ENCODE assay signal across 22 cellular contexts in genomic region chr1:12246584-12246983, GRCh38.
"Had no signal": no experiment of that assay in that cellular context is flagged by ENCODE, and none has a peak within 500 bp of the region (broad histone marks: within the 10 kb centered on the region; RNA-seq: fewer than 3 reads in every experiment).

No MANE protein-coding gene starts in this region.

- H3K27ac Mint-ChIP-seq: natural killer cell treated with Interleukin-12 subunit alpha and Interleukin-12 subunit beta and Interleukin-15 and Interleukin-18, amount 100 ng/mL, for 72 hours; neural progenitor cell; progenitor cell of endocrine pancreas; stimulated activated memory B cell treated with anti-CD40 and anti-IgM and Interleukin-4, amounts not matched to agents 10 μg/mL and 1 μg/mL and 100 μg/mL, for 72 hours had no signal

- ATAC-seq: effector memory CD8-positive, alpha-beta T cell; left ventricle myocardium superior; natural killer cell treated with Interleukin-12 subunit alpha and Interleukin-12 subunit beta and Interleukin-15 and Interleukin-18, amount 100 ng/mL, for 72 hours; sciatic nerve; stimulated activated memory B cell treated with anti-CD40 and anti-IgM and Interleukin-4, amounts not matched to agents 10 μg/mL and 1 μg/mL and 100 μg/mL, for 72 hours; stimulated activated naive CD8-positive, alpha-beta T cell treated with anti-CD3 and anti-CD28 coated beads, Interleukin-15, Interleukin-2, amounts not matched to agents 100 U/mL and 50 U/mL, for 24 hours; upper lobe of right lung had no signal

- DNase-seq: cortex of kidney; effector memory CD8-positive, alpha-beta T cell; erythroblast; esophagus squamous epithelium; head of caudate nucleus; left ventricle myocardium superior; lower lobe of right lung; stimulated activated CD4-positive, alpha-beta T cell treated with anti-CD3 and anti-CD28 coated beads, Interleukin-2, amount 100 ng/mL, for 24 hours; stimulated activated CD4-positive, alpha-beta T cell treated with anti-CD3 and anti-CD28 coated beads, Interleukin-4, amount 100 ng/mL, for 24 hours; stimulated activated naive CD8-positive, alpha-beta T cell treated with anti-CD3 and anti-CD28 coated beads, Interleukin-15, Interleukin-2, amounts not matched to agents 100 U/mL and 50 U/mL, for 24 hours; substantia nigra; testis; transverse colon; upper lobe of right lung had no signal

- H3K4me3 Mint-ChIP-seq: effector memory CD8-positive, alpha-beta T cell; natural killer cell treated with Interleukin-12 subunit alpha and Interleukin-12 subunit beta and Interleukin-15 and Interleukin-18, amount 100 ng/mL, for 72 hours; neural progenitor cell; stimulated activated memory B cell treated with anti-CD40 and anti-IgM and Interleukin-4, amounts not matched to agents 10 μg/mL and 1 μg/mL and 100 μg/mL, for 72 hours had no signal

- H3K4me3 ChIP-seq: esophagus squamous epithelium, lower lobe of right lung, neural progenitor cell, right atrium auricular region, testis, transverse colon, upper lobe of right lung, uterus had no signal

- H3K27ac ChIP-seq: lower lobe of right lung, neural progenitor cell, parathyroid adenoma, right atrium auricular region, testis, transverse colon, upper lobe of right lung, uterus had no signal

- H3K27me3 Mint-ChIP-seq: effector memory CD8-positive, alpha-beta T cell; natural killer cell treated with Interleukin-12 subunit alpha and Interleukin-12 subunit beta and Interleukin-15 and Interleukin-18, amount 100 ng/mL, for 72 hours; progenitor cell of endocrine pancreas; stimulated activated memory B cell treated with anti-CD40 and anti-IgM and Interleukin-4, amounts not matched to agents 10 μg/mL and 1 μg/mL and 100 μg/mL, for 72 hours had no signal

- H3K4me1 Mint-ChIP-seq: stimulated activated memory B cell treated with anti-CD40 and anti-IgM and Interleukin-4, amounts not matched to agents 10 μg/mL and 1 μg/mL and 100 μg/mL, for 72 hours had no signal

- H3K9me3 Mint-ChIP-seq: effector memory CD8-positive, alpha-beta T cell; natural killer cell treated with Interleukin-12 subunit alpha and Interleukin-12 subunit beta and Interleukin-15 and Interleukin-18, amount 100 ng/mL, for 72 hours; neural progenitor cell; stimulated activated memory B cell treated with anti-CD40 and anti-IgM and Interleukin-4, amounts not matched to agents 10 μg/mL and 1 μg/mL and 100 μg/mL, for 72 hours had no signal
